ENCODE assay signal across 20 cellular contexts in genomic region chr3:81087607-81088006, GRCh38.
DNase-seq lines count a peak whose midpoint lies in the region; ATAC-seq, FAIRE-seq and TF ChIP-seq lines count a peak whose summit lies in the region.
"Had no signal": no experiment of that assay in that cellular context is flagged by ENCODE, and none has a peak within 500 bp of the region (broad histone marks: within the 10 kb centered on the region; RNA-seq: fewer than 3 reads in every experiment).

No MANE protein-coding gene starts in this region.

- H4K20me1 ChIP-seq in HepG2 (ENCODE audit: insufficient read depth, low read length): no peaks in the 10 kb centered on the region
- H4K20me1 ChIP-seq: BLaER1 treated with 17β-estradiol and CSF1 and Interleukin-3, amounts not matched to agents 10 nM and 100 nM had no signal

- TF ChIP-seq RAD21 in liver (IDR thresholded peaks at IDR 0.05) (peak in 1 of 2 donors; percentile 36), HepG2 (CRISPR knock-in tag; IDR thresholded peaks at IDR 0.05) (no peak)

- no peaks in the 10 kb centered on the region for H3K27me3 ChIP-seq in liver (ENCODE audit: control insufficient read depth in 4 of 4, insufficient read depth in 4 of 4, low read length in 3 of 4)
- no peaks in the 10 kb centered on the region for H3K27me3 ChIP-seq in HepG2 (ENCODE audit: control insufficient read depth in 1 of 2, insufficient read depth in 2 of 2, low read length in 2 of 2)
- no peaks in the 10 kb centered on the region for H3K27me3 ChIP-seq in right lobe of liver
- H3K27me3 ChIP-seq: BLaER1 treated with 17β-estradiol and CSF1 and Interleukin-3, amounts not matched to agents 10 nM and 100 nM had no signal

- H3K36me3 ChIP-seq in liver (ENCODE audit: control insufficient read depth in 4 of 4, insufficient read depth in 3 of 4, low read depth in 1 of 4, low read length in 3 of 4) (no peaks in the 10 kb centered on the region), HepG2 (replicated peaks in 1 of 2; ENCODE audit: control insufficient read depth in 1 of 2, insufficient read depth in 2 of 2, low read length in 2 of 2) (no peaks in the 10 kb centered on the region), right lobe of liver (no peaks in the 10 kb centered on the region)
- H3K36me3 ChIP-seq: BLaER1 treated with 17β-estradiol and CSF1 and Interleukin-3, amounts not matched to agents 10 nM and 100 nM had no signal

- TF ChIP-seq EP300 in HepG2 (IDR thresholded peaks at IDR 0.05; ENCODE audit: low read depth in 2 of 2, low read length in 2 of 2): no peak
- TF ChIP-seq EP300 in HepG2 (CRISPR knock-in tag; IDR thresholded peaks at IDR 0.05; ENCODE audit: borderline replicate concordance): no peak

- H3K4me3 ChIP-seq in liver (ENCODE audit: low read depth in 1 of 3, low read length in 3 of 3): no peak overlapping the region
- no peak overlapping the region for H3K4me3 ChIP-seq in HepG2 (replicated peaks in 1 of 3; ENCODE audit: insufficient read depth in 1 of 3, low read depth in 2 of 3, low read length in 3 of 3)
- no peak overlapping the region for H3K4me3 ChIP-seq in right lobe of liver
- H3K4me3 ChIP-seq: A549; BLaER1 treated with 17β-estradiol and CSF1 and Interleukin-3, amounts not matched to agents 10 nM and 100 nM; GM12878 had no signal

- no peaks in the 10 kb centered on the region for H3K79me2 ChIP-seq in HepG2 (ENCODE audit: insufficient read depth, low read length)

- no peak overlapping the region for H3K4me2 ChIP-seq in HepG2 (ENCODE audit: low read depth, low read length)
- H3K4me2 ChIP-seq: A549; BLaER1 treated with 17β-estradiol and CSF1 and Interleukin-3, amounts not matched to agents 10 nM and 100 nM had no signal

- ATAC-seq in HepG2 (no peak), right lobe of liver (peak; percentile 62 to 90 (median 80))
- ATAC-seq: A549; CD8-positive, alpha-beta T cell; GM12878 had no signal

- DNase-seq in HepG2 (ENCODE audit: low spot score): no peak
- DNase-seq in right lobe of liver: no peak
- no peak for DNase-seq in NCI-H2196 treated with DMSO at 0.1 percent for 48 hours (lab: John Stamatoyannopoulos, UW; ENCODE audit: unreplicated experiment)
- no peak for DNase-seq in NCI-H2081 (lab: John Stamatoyannopoulos, UW)
- DNase-seq: AML-193; Caco-2; Calu3; CD4-positive, alpha-beta T cell; CD8-positive, alpha-beta T cell; DMS79 treated with DMSO at 0.1 percent for 48 hours; GDM1 had no signal

- H3K27ac ChIP-seq in liver (ENCODE audit: low read depth in 1 of 2, low read length in 2 of 2) (peak overlapping the region; percentile 48 to 52), HepG2 (ENCODE audit: extremely low read length, insufficient read depth, low read length) (no peak overlapping the region), right lobe of liver (peak overlapping the region in 2 of 3 donors; percentile 42 to 49)
- H3K27ac ChIP-seq: 22Rv1; A549; BLaER1 treated with 17β-estradiol and CSF1 and Interleukin-3, amounts not matched to agents 10 nM and 100 nM; C4-2B had no signal

- intact Hi-C loops in HepG2 (cut with micrococcal nuclease; ENCODE audit: unreplicated experiment) (no loop called here), right lobe of liver (cut with DNase I) (no loop called here)

- no peak for TF ChIP-seq CTCF in liver (IDR thresholded peaks at IDR 0.05; ENCODE audit: low read depth, low read length, missing input control)
- TF ChIP-seq CTCF in HepG2 (CRISPR knock-in tag; IDR thresholded peaks at IDR 0.05): no peak
- TF ChIP-seq CTCF in right lobe of liver (IDR thresholded peaks at IDR 0.05): no peak

- TF ChIP-seq POLR2A in HepG2 (IDR thresholded peaks at IDR 0.05; ENCODE audit: insufficient read depth in 1 of 2, low read depth in 2 of 2, low read length in 2 of 2): no peak
- no peak for TF ChIP-seq POLR2A in right lobe of liver (IDR thresholded peaks at IDR 0.05)

- 38% methylated on average over 3 of the region's 3 CpGs for WGBS in liver
- WGBS in HepG2 (ENCODE audit: low lambda C conversion rate): 6% methylated on average over 3 of the region's 3 CpGs
- WGBS in right lobe of liver (ENCODE audit: insufficient coverage, low coverage, low lambda C conversion rate, missing lambda C conversion rate): 28% methylated on average over 3 of the region's 3 CpGs

- no peak for FAIRE-seq in HepG2 (lab: Jason Lieb, UNC)
- FAIRE-seq: A549, D721Med, GM12878, GM12892, GM18507 had no signal

- peak overlapping the region in 1 of 2 donors; percentile 49 for H3K9ac ChIP-seq in liver (ENCODE audit: low read depth in 1 of 2, low read length in 2 of 2)
- H3K9ac ChIP-seq in HepG2 (ENCODE audit: insufficient read depth, low read depth, low read length): no peak overlapping the region
- H3K9ac ChIP-seq: BLaER1 treated with 17β-estradiol and CSF1 and Interleukin-3, amounts not matched to agents 10 nM and 100 nM had no signal

- no peaks in the 10 kb centered on the region for H3K9me3 ChIP-seq in liver (ENCODE audit: control insufficient read depth in 4 of 4, low read length in 3 of 4)
- no peaks in the 10 kb centered on the region for H3K9me3 ChIP-seq in HepG2 (ENCODE audit: low read length)
- no peaks in the 10 kb centered on the region for H3K9me3 ChIP-seq in right lobe of liver
- H3K9me3 ChIP-seq: A549; BLaER1 treated with 17β-estradiol and CSF1 and Interleukin-3, amounts not matched to agents 10 nM and 100 nM; Caco-2 had no signal

- CTCF ChIA-PET in HepG2 (lab: Yijun Ruan, JAX; ENCODE audit: low intra/inter-chr PET ratio, low total read pairs): no interaction called here

- no TSS peak for BruUV-seq in HepG2 (replicated peaks; lab: Mats Ljungman, UMichigan)

- H2AFZ ChIP-seq in HepG2 (ENCODE audit: low read length): no peak overlapping the region

- H3K4me1 ChIP-seq in liver (ENCODE audit: control insufficient read depth in 4 of 4, insufficient read depth in 4 of 4, low read length in 3 of 4): peaks cover 2 to 10% (median 5%) of the 10 kb centered on the region in 4 donors
- no peaks in the 10 kb centered on the region for H3K4me1 ChIP-seq in HepG2 (ENCODE audit: insufficient read depth, low read length)
- peaks cover 0 to 16% (median 0%) of the 10 kb centered on the region in 4 donors for H3K4me1 ChIP-seq in right lobe of liver
- H3K4me1 ChIP-seq: A549; BLaER1 treated with 17β-estradiol and CSF1 and Interleukin-3, amounts not matched to agents 10 nM and 100 nM; Caco-2 had no signal

- POLR2A ChIA-PET in HepG2 (lab: Yijun Ruan, JAX): no interaction called here

- in situ Hi-C loops in HepG2 (cut with HindIII; ENCODE audit: extremely low pct_ligation_motif_present, low pct_unique_long_range_greater_than_20kb): no loop called here

TF ChIP-seq in liver, 16 proteins besides CTCF, POLR2A, EP300 and RAD21 (continues in another document):
- no peak for TF ChIP-seq TAF1 (conservative IDR thresholded peaks at IDR 0.05)
- peak; percentile 83 to 94 for TF ChIP-seq EGR1 (IDR thresholded peaks at IDR 0.05; ENCODE audit: low read depth in 2 of 2)
- TF ChIP-seq ATF3 (IDR thresholded peaks at IDR 0.05): peak; percentile 43
- TF ChIP-seq SP1 (IDR thresholded peaks at IDR 0.05): peak; percentile 57
- peak; percentile 59 for TF ChIP-seq ZBTB33 (IDR thresholded peaks at IDR 0.05)
- TF ChIP-seq RXRA (IDR thresholded peaks at IDR 0.05): peak; percentile 57 to 75

TF ChIP-seq in HepG2, 621 proteins besides CTCF, POLR2A, EP300 and RAD21:
- no peak for TF ChIP-seq NR3C1 (CRISPR knock-in tag; IDR thresholded peaks at IDR 0.05)
- TF ChIP-seq ZNF740 (CRISPR knock-in tag; IDR thresholded peaks at IDR 0.05): no peak
- no peak for TF ChIP-seq HNF4A (CRISPR knock-in tag; IDR thresholded peaks at IDR 0.05)
